In the genomic region with DNA sequence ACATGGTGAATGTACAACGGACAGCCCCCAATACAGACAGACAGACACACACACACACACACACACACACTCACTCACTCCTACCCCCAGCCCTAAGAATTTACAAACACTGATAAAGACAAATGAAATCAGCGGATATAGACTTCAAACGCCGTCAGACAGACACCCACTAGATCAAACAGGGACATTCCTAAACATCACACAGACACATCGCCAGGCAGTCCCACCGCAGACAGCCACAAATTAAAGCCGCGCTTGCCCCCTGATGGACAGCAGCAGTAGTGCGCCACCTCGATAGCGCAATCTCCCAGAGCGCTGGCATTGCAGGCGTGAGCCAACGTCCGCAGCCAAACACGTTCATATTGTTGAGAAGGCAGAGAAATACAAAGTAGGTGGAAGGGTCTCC, we compare ENCODE assay signal across 8 cellular contexts. TPM values are rescaled to one million over a fixed set of nuclear protein-coding genes. Genes with fewer than 3 reads are reported as not detected.
DNase-seq lines count a peak whose midpoint lies in the region; ATAC-seq and TF ChIP-seq lines count a peak whose summit lies in the region.

No MANE protein-coding gene starts in this region.

- peak overlapping the region; percentile 71 to 97 (median 87) for H3K27ac Mint-ChIP-seq in CD4-positive, alpha-beta memory T cell

- no peak overlapping the region for H2BK5ac ChIP-seq in trophoblast cell (ENCODE audit: low read depth, low read length, poor library complexity)

- TF ChIP-seq POLR2A in transverse colon (IDR thresholded peaks at IDR 0.05): no peak

- H3K27me3 Mint-ChIP-seq in CD4-positive, alpha-beta memory T cell: no peaks in the 10 kb centered on the region

- no peaks in the 10 kb centered on the region for H3K27me3 ChIP-seq in CD4-positive, alpha-beta memory T cell (ENCODE audit: insufficient read depth, low read length)
- no peaks in the 10 kb centered on the region for H3K27me3 ChIP-seq in Karpas-422 (ENCODE audit: low read length)
- H3K27me3 ChIP-seq in trophoblast cell (ENCODE audit: insufficient read depth, low read length): no peaks in the 10 kb centered on the region
- no peaks in the 10 kb centered on the region for H3K27me3 ChIP-seq in transverse colon

- DNase-seq in CD4-positive, alpha-beta memory T cell: peak; percentile 89 to 93 (median 90)
- DNase-seq in Karpas-422 (peak; percentile 96), SK-N-DZ (ENCODE audit: low spot score) (peak; percentile 31), globus pallidus (ENCODE audit: low spot score) (peak; percentile 55), trophoblast cell (peak; percentile 94 to 96), transverse colon (peak; percentile 87)
- DNase-seq in activated naive CD4-positive, alpha-beta T cell (lab: John Stamatoyannopoulos, UW): peak; percentile 75 to 83 (median 80)

- H3K79me2 ChIP-seq in Karpas-422 (ENCODE audit: low read length): no peaks in the 10 kb centered on the region
- H3K79me2 ChIP-seq in trophoblast cell (ENCODE audit: control insufficient read depth, insufficient read depth, low read length, poor library complexity): no peaks in the 10 kb centered on the region

- intact Hi-C loops in CD4-positive, alpha-beta memory T cell (cut with micrococcal nuclease): loop anchor here (1.0 to 5.0 kb wide), 11 partner anchors 28 to 644 kb away; partner anchors contain the start of genes SH2D3A and TNFSF9
- intact Hi-C loops in transverse colon (cut with DNase I; ENCODE audit: low total_unique reads): loop anchor here (5.0 to 10.0 kb wide), 2 partner anchors 230 to 348 kb away; no protein-coding TSS in a partner anchor

- peaks cover 0 to 4% (median 0%) of the 10 kb centered on the region in 8 donors for H3K9me3 Mint-ChIP-seq in CD4-positive, alpha-beta memory T cell

- peaks cover 0 to 6% of the 10 kb centered on the region in 2 donors for H3K36me3 Mint-ChIP-seq in CD4-positive, alpha-beta memory T cell

- H4K8ac ChIP-seq in trophoblast cell (ENCODE audit: low read depth, low read length): no peak overlapping the region

- CTCF ChIA-PET in CD4-positive, alpha-beta memory T cell (lab: Charles Lee; ENCODE audit: partially characterized antibody): interaction anchor here (0.7 to 9.0 kb wide), 55 partner anchors 9 to 1656 kb away, joined by 3 to 184 read pairs (median 5); partner anchors contain the start of genes GPR108, KHSRP, SH2D3A and TNFSF14

- no peak overlapping the region for H2BK120ac ChIP-seq in trophoblast cell (ENCODE audit: insufficient read depth, low read length, poor library complexity)

- no peak overlapping the region for H4K91ac ChIP-seq in trophoblast cell (ENCODE audit: low read depth, low read length)

- H3K4me2 ChIP-seq in Karpas-422 (ENCODE audit: low read depth, low read length, poor library complexity, severe bottlenecking) (peak overlapping the region; percentile 63), trophoblast cell (ENCODE audit: low read length) (peak overlapping the region; percentile 53)

- H3K23ac ChIP-seq in trophoblast cell (ENCODE audit: low read length): no peak overlapping the region

- no peaks in the 10 kb centered on the region for H3K79me1 ChIP-seq in trophoblast cell (ENCODE audit: low read length)

- H3K4me1 ChIP-seq in CD4-positive, alpha-beta memory T cell (ENCODE audit: insufficient read depth, low read length): peaks cover 11% of the 10 kb centered on the region
- peaks cover 9% of the 10 kb centered on the region for H3K4me1 ChIP-seq in Karpas-422 (ENCODE audit: low read length)
- no peaks in the 10 kb centered on the region for H3K4me1 ChIP-seq in trophoblast cell (ENCODE audit: control insufficient read depth in 1 of 2, insufficient read depth in 2 of 2, low read length in 2 of 2)
- H3K4me1 ChIP-seq in transverse colon: peaks cover 0 to 8% (median 6%) of the 10 kb centered on the region in 4 donors

- H4K20me1 ChIP-seq in Karpas-422 (ENCODE audit: insufficient read depth, low read depth, low read length): no peaks in the 10 kb centered on the region

- H3K9me2 ChIP-seq in Karpas-422 (replicated peaks; ENCODE audit: insufficient read depth, low read length): no peaks in the 10 kb centered on the region

- no peak overlapping the region for H3K4ac ChIP-seq in trophoblast cell (ENCODE audit: low read depth, low read length)

- no peak overlapping the region for H3K18ac ChIP-seq in trophoblast cell (ENCODE audit: low read length)

- H3K9me3 ChIP-seq in CD4-positive, alpha-beta memory T cell (ENCODE audit: control insufficient read depth in 1 of 2, low read length in 2 of 2): no peaks in the 10 kb centered on the region
- H3K9me3 ChIP-seq in Karpas-422 (ENCODE audit: low read length): no peaks in the 10 kb centered on the region
- H3K9me3 ChIP-seq in trophoblast cell (ENCODE audit: insufficient read depth, low read depth, low read length): no peaks in the 10 kb centered on the region
- no peaks in the 10 kb centered on the region for H3K9me3 ChIP-seq in transverse colon

- peak; percentile 79 to 92 (median 83) for TF ChIP-seq CTCF in transverse colon (IDR thresholded peaks at IDR 0.05)

- no CpG with 5 or more reads among the region's 16 CpGs for WGBS in trophoblast cell (ENCODE audit: extremely low coverage, insufficient coverage, insufficient read length)
- 7% methylated on average over 16 of the region's 16 CpGs; no CpG with 5 or more reads in 1 of the 2 donors for WGBS in transverse colon (ENCODE audit: low coverage in 1 of 2), 2 donors

- H2AK5ac ChIP-seq in trophoblast cell (ENCODE audit: low read length): no peak overlapping the region

- POLR2A ChIA-PET in CD4-positive, alpha-beta memory T cell (lab: Charles Lee; ENCODE audit: partially characterized antibody): interaction anchor here (0.6 to 6.4 kb wide), 18 partner anchors 11 to 669 kb away, joined by 3 to 130 read pairs (median 4); partner anchors contain the start of genes GPR108, SH2D3A, TRIP10 and VAV1

- H2AFZ ChIP-seq in Karpas-422 (ENCODE audit: low read length) (no peak overlapping the region; the same call in 1 of the 2 replicates), trophoblast cell (ENCODE audit: insufficient read depth, low read length, poor library complexity) (no peak overlapping the region)

- H3K27ac ChIP-seq in CD4-positive, alpha-beta memory T cell (ENCODE audit: low read depth, low read length): peak overlapping the region; percentile 48
- H3K27ac ChIP-seq in Karpas-422 (ENCODE audit: low read length) (no peak overlapping the region), trophoblast cell (ENCODE audit: low read depth, low read length) (no peak overlapping the region), transverse colon (peak overlapping the region in 3 of 4 donors; percentile 39 to 51 (median 40))

- no peak overlapping the region for H2BK12ac ChIP-seq in trophoblast cell (ENCODE audit: low read length)

- H3K4me1 Mint-ChIP-seq in CD4-positive, alpha-beta memory T cell: peaks cover 11 to 24% (median 16%) of the 10 kb centered on the region in 4 donors

- H4K12ac ChIP-seq in trophoblast cell (ENCODE audit: low read depth, low read length): no peak overlapping the region

- H3K36me3 ChIP-seq in CD4-positive, alpha-beta memory T cell (ENCODE audit: insufficient read depth, low read length): no peaks in the 10 kb centered on the region
- no peaks in the 10 kb centered on the region for H3K36me3 ChIP-seq in Karpas-422 (ENCODE audit: insufficient read depth, low read length)
- no peaks in the 10 kb centered on the region for H3K36me3 ChIP-seq in trophoblast cell (ENCODE audit: control insufficient read depth in 1 of 2, insufficient read depth in 2 of 2, low read length in 2 of 2)
- no peaks in the 10 kb centered on the region for H3K36me3 ChIP-seq in transverse colon

- in situ Hi-C loops in transverse colon (cut with MboI; ENCODE audit: low pct_ligation_motif_present in 1 of 4, low pct_unique_long_range_greater_than_20kb in 1 of 4, low sequenced_read_pairs in 3 of 4): loop anchor here (5.0 to 25.0 kb wide), 7 partner anchors 125 to 350 kb away; partner anchors contain the start of genes GPR108 (in 3 of the 4), TRIP10 (in 3 of the 4), TUBB4A (in 2 of the 4) and C3 (in 1 of the 4)

- no peak overlapping the region for H3K4me3 ChIP-seq in CD4-positive, alpha-beta memory T cell (ENCODE audit: low read length in 2 of 2)
- H3K4me3 ChIP-seq in Karpas-422 (ENCODE audit: low read length): peak overlapping the region; percentile 51; the same call in 1 of the 2 replicates
- no peak overlapping the region for H3K4me3 ChIP-seq in trophoblast cell (ENCODE audit: low read depth, low read length)
- H3K4me3 ChIP-seq in transverse colon: peak overlapping the region in 2 of 4 donors; percentile 15 to 40

- H3K9ac ChIP-seq in Karpas-422 (ENCODE audit: low read length): peak overlapping the region; percentile 50; the same call in 1 of the 2 replicates
- no peak overlapping the region for H3K9ac ChIP-seq in trophoblast cell (ENCODE audit: low read length)

- ATAC-seq in GM19438 (IDR thresholded peaks at IDR 0.05; ENCODE audit: low read depth, unreplicated experiment): peak; percentile 54

- TF ChIP-seq EP300 in transverse colon (IDR thresholded peaks at IDR 0.05; ENCODE audit: low read depth): no peak

- H3K4me3 Mint-ChIP-seq in CD4-positive, alpha-beta memory T cell: peak overlapping the region; percentile 83 to 90 (median 86)

- no peak overlapping the region for H3K14ac ChIP-seq in trophoblast cell (ENCODE audit: low read length)

RNA-seq across cellular contexts. Expression of gene ADGRE1, which starts 24.7 kb away (rescaled TPM):
- total RNA-seq in CD4-positive, alpha-beta memory T cell: 10 to 100 TPM in 1 of 2 experiments, 1 to 10 TPM in 1; 8.5 to 10.0 TPM
- 10 to 100 TPM in 1 of 2 donors, 1 to 10 TPM in 1; 2.9 to 10.6 TPM for polyA plus RNA-seq in CD4-positive, alpha-beta memory T cell
- 0.30 TPM in 1 of 2 replicates, not detected in the other for total RNA-seq in Karpas-422 (2014; rRNA removed; shearing (Covaris generic); ENCODE audit: low replicate concordance)
- not detected in 2 replicates for polyA plus RNA-seq in SK-N-DZ (2014; cell fraction: cytosol; rRNA removed)
- not detected in 2 replicates for polyA plus RNA-seq in SK-N-DZ (2014; cell fraction: nucleus; rRNA removed)
- polyA plus RNA-seq in trophoblast cell (2013): not detected in 2 replicates
- total RNA-seq in transverse colon: under 1 TPM in 2 of 4 donors, not detected in 2; 0.16 to 0.27 TPM

Comparison
In these comparisons a context has a peak if more than half of its experiments do, and no peak if none do; other contexts are left out.
1. DNase-seq: peak in every context shown above with its lines; median percentile 96 in Karpas-422; 95 in trophoblast cell; 90 in CD4-positive, alpha-beta memory T cell; 87 in transverse colon; 80 in activated naive CD4-positive, alpha-beta T cell; 55 in globus pallidus; 31 in SK-N-DZ.
2. H3K27ac ChIP-seq: peak in CD4-positive, alpha-beta memory T cell (single experiment) and transverse colon (3 of 4); none in Karpas-422 (single experiment) and trophoblast cell (single experiment).